Comparison of ENCODE assay signal across 17 cellular contexts in the genomic region with DNA sequence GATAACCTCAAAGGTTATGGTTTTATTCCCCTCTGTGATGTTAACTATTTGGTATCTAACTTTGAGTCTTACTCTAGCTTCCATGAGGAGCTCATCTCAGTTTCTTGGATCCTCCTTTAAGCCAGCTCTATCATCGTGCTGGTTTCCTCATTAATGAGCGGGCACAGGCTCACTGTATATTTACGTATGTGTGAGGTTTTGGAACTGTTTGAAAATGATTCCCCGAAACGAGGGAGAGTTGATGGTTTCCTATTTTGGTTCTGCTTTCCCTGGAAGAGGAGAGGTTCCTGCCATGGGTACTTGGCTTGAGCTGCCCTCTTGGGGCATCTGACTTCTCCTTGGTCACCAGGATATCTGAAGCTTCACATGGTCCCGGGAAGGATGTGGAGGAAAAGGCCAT. TPM values are rescaled to one million over a fixed set of nuclear protein-coding genes. Genes with fewer than 3 reads are reported as not detected.
DNase-seq lines count a peak whose midpoint lies in the region; ATAC-seq, FAIRE-seq and TF ChIP-seq lines count a peak whose summit lies in the region.
"Had no signal": no experiment of that assay in that cellular context is flagged by ENCODE, and none has a peak within 500 bp of the region (broad histone marks: within the 10 kb centered on the region; RNA-seq: fewer than 3 reads in every experiment).

No MANE protein-coding gene starts in this region.

- H3K27ac ChIP-seq in MM.1S (ENCODE audit: low read length): peak overlapping the region; percentile 13; the same call in 1 of the 2 replicates
- peak overlapping the region; percentile 86 for H3K27ac ChIP-seq in GM12878 (ENCODE audit: control insufficient read depth, insufficient read depth)
- H3K27ac ChIP-seq: ovary had no signal

- H2AFZ ChIP-seq in MM.1S (ENCODE audit: low read length) (no peak overlapping the region), GM12878 (ENCODE audit: control insufficient read depth, low read depth, low read length) (no peak overlapping the region)

- no peak for FAIRE-seq in GM12878 (lab: Jason Lieb, UNC)

- peak overlapping the region; percentile 90 for H3K27ac Mint-ChIP-seq in stimulated activated naive B cell treated with anti-CD40 and anti-IgM and Interleukin-4, amounts not matched to agents 10 μg/mL and 1 μg/mL and 100 μg/mL, for 72 hours

- H4K20me1 ChIP-seq in MM.1S (ENCODE audit: insufficient read depth, low read length) (no peaks in the 10 kb centered on the region), GM12878 (ENCODE audit: control insufficient read depth, insufficient read depth) (no peaks in the 10 kb centered on the region)

- ATAC-seq in GM12878 (no peak), GM18907 (IDR thresholded peaks at IDR 0.05; ENCODE audit: unreplicated experiment) (no peak)
- no peak for ATAC-seq in stimulated activated naive B cell treated with anti-CD40 and anti-IgM and Interleukin-4, amounts not matched to agents 10 μg/mL and 1 μg/mL and 100 μg/mL, for 72 hours (replicated peaks)

- TF ChIP-seq POLR2A in GM12878 (IDR thresholded peaks at IDR 0.05; ENCODE audit: low read depth, low read length): no peak

- peaks cover 54 to 76% of the 10 kb centered on the region in 2 donors for H3K36me3 Mint-ChIP-seq in stimulated activated naive B cell treated with anti-CD40 and anti-IgM and Interleukin-4, amounts not matched to agents 10 μg/mL and 1 μg/mL and 100 μg/mL, for 72 hours

- WGBS in GM12878 (ENCODE audit: insufficient coverage, insufficient replicate concordance, low lambda C conversion rate, missing lambda C conversion rate): 51% methylated on average over 6 of the region's 6 CpGs

- no TSS peak for BruUV-seq in GM12878 (replicated peaks; lab: Mats Ljungman, UMichigan)

- H3K4me1 Mint-ChIP-seq in stimulated activated naive B cell treated with anti-CD40 and anti-IgM and Interleukin-4, amounts not matched to agents 10 μg/mL and 1 μg/mL and 100 μg/mL, for 72 hours: peaks cover 60 to 80% of the 10 kb centered on the region in 2 donors

- H3F3A ChIP-seq in MM.1S (ENCODE audit: insufficient read depth, low read length): no peaks in the 10 kb centered on the region

- POLR2A ChIA-PET in GM12878 (lab: Charles Lee): interaction anchor here (0.7 to 3.7 kb wide), 13 partner anchors 10 to 95 kb away, joined by 4 to 25 read pairs (median 6); partner anchors contain the start of gene PIK3R5

- no peaks in the 10 kb centered on the region for H3K9me3 Mint-ChIP-seq in stimulated activated naive B cell treated with anti-CD40 and anti-IgM and Interleukin-4, amounts not matched to agents 10 μg/mL and 1 μg/mL and 100 μg/mL, for 72 hours

- no peaks in the 10 kb centered on the region for H3K79me2 ChIP-seq in MM.1S (ENCODE audit: low read length)
- H3K79me2 ChIP-seq in GM12878 (ENCODE audit: control insufficient read depth, insufficient read depth, low read length): peaks cover 3% of the 10 kb centered on the region

- H3K9me3 ChIP-seq in MM.1S (replicated peaks; ENCODE audit: insufficient read depth, low read length) (no peaks in the 10 kb centered on the region), GM12878 (replicated peaks; ENCODE audit: control insufficient read depth, insufficient read depth, low read length) (no peaks in the 10 kb centered on the region)
- H3K9me3 ChIP-seq: ovary had no signal

- intact Hi-C loops in GM12878 (cut with micrococcal nuclease; ENCODE audit: unreplicated experiment): loop anchor here (1.0 to 2.0 kb wide), 2 partner anchors 15 to 39 kb away; no protein-coding TSS in a partner anchor

- H3K27me3 ChIP-seq in MM.1S (replicated peaks; ENCODE audit: insufficient read depth, low read length): no peaks in the 10 kb centered on the region
- H3K27me3 ChIP-seq in GM12878 (replicated peaks in 1 of 2; ENCODE audit: control insufficient read depth in 2 of 2, insufficient read depth in 2 of 2, low read length in 1 of 2): no peaks in the 10 kb centered on the region
- H3K27me3 ChIP-seq: ovary had no signal

- no peaks in the 10 kb centered on the region for H3K9me2 ChIP-seq in MM.1S (replicated peaks; ENCODE audit: insufficient read depth, low read length)

- H3K9ac ChIP-seq in MM.1S (ENCODE audit: low read length) (no peak overlapping the region), GM12878 (ENCODE audit: control insufficient read depth, insufficient read depth, low read length) (peak overlapping the region; percentile 61)

- TF ChIP-seq CTCF in MM.1S (IDR thresholded peaks at IDR 0.05; ENCODE audit: low read length): no peak
- no peak for TF ChIP-seq CTCF in GM12878 (IDR thresholded peaks at IDR 0.05 in 2 of 3, conservative IDR thresholded peaks at IDR 0.05 in 1 of 3; ENCODE audit: control insufficient read depth in 2 of 3, extremely low read depth in 1 of 3, insufficient read depth in 1 of 3, low read depth in 3 of 3, low read length in 3 of 3)
- no peak for TF ChIP-seq CTCF in foreskin fibroblast (IDR thresholded peaks at IDR 0.05; ENCODE audit: low read depth, low read length)

- H3K4me2 ChIP-seq in MM.1S (ENCODE audit: low read depth, low read length) (no peak overlapping the region; the same call in 1 of the 2 replicates), GM12878 (ENCODE audit: control insufficient read depth, insufficient read depth) (peak overlapping the region; percentile 57)

- H3K4me3 ChIP-seq in MM.1S (ENCODE audit: low read length): no peak overlapping the region
- H3K4me3 ChIP-seq in GM12878: no peak overlapping the region
- H3K4me3 ChIP-seq in foreskin fibroblast (ENCODE audit: low read depth in 1 of 2, low read length in 2 of 2): no peak overlapping the region
- H3K4me3 ChIP-seq: ovary had no signal

- CTCF ChIA-PET in GM12878 (lab: Yijun Ruan, JAX): interaction anchor here (0.8 to 11.1 kb wide), 22 partner anchors 9 to 622 kb away, joined by 3 to 162 read pairs (median 4); no protein-coding TSS in a partner anchor

- in situ Hi-C loops in GM12878 (cut with MboI): no loop called here

- no peak for TF ChIP-seq RAD21 in GM12878 (IDR thresholded peaks at IDR 0.05; ENCODE audit: insufficient read depth, low read depth, low read length)

- peak; percentile 14 for DNase-seq in activated effector memory CD4-positive, alpha-beta T cell treated with anti-CD3 and anti-CD28 coated beads, Interleukin-2, amount 50 U/mL, for 16 hours
- DNase-seq in activated effector memory CD4-positive, alpha-beta T cell treated with Interleukin-2 at 50 U/mL for 16 hours: no peak
- DNase-seq in MM.1S (no peak), GM12878 (ENCODE audit: low read depth, low spot score) (no peak), foreskin fibroblast (no peak), superior temporal gyrus (ENCODE audit: extremely low spot score) (no peak)
- DNase-seq in stimulated activated naive B cell treated with anti-CD40 and anti-IgM and Interleukin-4, amounts not matched to agents 10 μg/mL and 1 μg/mL and 100 μg/mL, for 72 hours: no peak
- DNase-seq: activated CD4-positive, alpha-beta T cell treated with anti-CD3 and anti-CD28 coated beads for 48 hours; activated naive CD4-positive, alpha-beta T cell treated with Interleukin-2 at 50 U/mL for 16 hours; effector CD8-positive, alpha-beta T cell; hippocampal formation; NCI-H1092; NCI-H748 treated with DMSO at 0.1 percent for 48 hours; ovary; stimulated activated CD4-positive, alpha-beta T cell treated with anti-CD3 and anti-CD28 coated beads, Interleukin-4, amount 100 ng/mL, for 1 hour; stimulated activated CD8-positive, alpha-beta memory T cell treated with anti-CD3 and anti-CD28 coated beads, Interleukin-4, amount 100 ng/mL, for 48 hours had no signal

- RAD21 ChIA-PET in GM12878 (lab: Charles Lee; ENCODE audit: unreplicated experiment): interaction anchor here (0.6 to 4.6 kb wide), 26 partner anchors 12 to 154 kb away, joined by 3 to 48 read pairs (median 10); partner anchors contain the start of genes PIK3R5 and PIK3R6

- H3K27me3 Mint-ChIP-seq in stimulated activated naive B cell treated with anti-CD40 and anti-IgM and Interleukin-4, amounts not matched to agents 10 μg/mL and 1 μg/mL and 100 μg/mL, for 72 hours: no peaks in the 10 kb centered on the region

- SMC1A ChIA-PET in GM12878 (lab: Charles Lee; ENCODE audit: uncharacterized antibody, unreplicated experiment): interaction anchor here (1.0 to 13.6 kb wide), 23 partner anchors 8 to 840 kb away, joined by 3 to 208 read pairs (median 15); partner anchors contain the start of genes PIK3R5 and PIK3R6

- H3K36me3 ChIP-seq in MM.1S (replicated peaks; ENCODE audit: insufficient read depth, low read length): no peaks in the 10 kb centered on the region
- peaks cover 9 to 12% of the 10 kb centered on the region in 2 experiments for H3K36me3 ChIP-seq in GM12878 (ENCODE audit: control insufficient read depth in 2 of 2, insufficient read depth in 2 of 2, low read length in 1 of 2)
- H3K36me3 ChIP-seq: ovary had no signal

- TF ChIP-seq EP300 in GM12878 (IDR thresholded peaks at IDR 0.05; ENCODE audit: borderline replicate concordance in 1 of 2, control insufficient read depth in 1 of 2, low read depth in 2 of 2, low read length in 2 of 2): no peak

- H3K4me1 ChIP-seq in MM.1S (ENCODE audit: low read length) (no peaks in the 10 kb centered on the region), GM12878 (ENCODE audit: control insufficient read depth, insufficient read depth, low read length) (peaks cover 64% of the 10 kb centered on the region)

- H3K4me3 Mint-ChIP-seq in stimulated activated naive B cell treated with anti-CD40 and anti-IgM and Interleukin-4, amounts not matched to agents 10 μg/mL and 1 μg/mL and 100 μg/mL, for 72 hours: peak overlapping the region; percentile 69 to 73

TF ChIP-seq in GM12878, 131 proteins besides CTCF, POLR2A, EP300 and RAD21 (continues in another document):
- TF ChIP-seq MAX (IDR thresholded peaks at IDR 0.05; ENCODE audit: low read depth, low read length): no peak

RNA-seq across cellular contexts. Expression of gene PIK3R6, which starts 32.7 kb away (rescaled TPM):
- 293 and 314 TPM in 2 replicates for total RNA-seq in GM12878 (2013; cell fraction: nucleolus; rRNA removed)
- total RNA-seq in GM12878 (2014; rRNA removed) (40.3 and 44.7 TPM in 2 replicates), GM12878 (2014; rRNA removed; fragmentation: Illumina TruSeq; extraction: Trizol) (26.4 and 27.9 TPM in 2 replicates), GM12878 (2021) (76.7 and 81.7 TPM in 2 replicates)
- polyA plus RNA-seq in GM12878 (2011; ENCODE audit: low read depth): 68.9 TPM
- polyA plus RNA-seq in GM12878 (2011; rRNA removed) (73.5 and 146 TPM in 2 replicates), GM12878 (2014; fragmentation: Illumina TruSeq; extraction: Trizol) (31.6 and 54.7 TPM in 2 replicates), GM12878 (2014; fragmentation: Nextera tagmentation; extraction: Ambion mirVana) (1 to 10 TPM; 6.7 to 7.4 TPM), GM12878 (2014; rRNA removed) (86.5 and 99.8 TPM in 2 replicates), GM12878 (2016; fragmentation: Nextera tagmentation; extraction: Ambion mirVana) (100 to 1,000 TPM; 103 to 109 TPM)
- polyA plus RNA-seq in GM12878 (2011; cell fraction: cytosol; rRNA removed): 164 and 182 TPM in 2 replicates
- polyA plus RNA-seq in GM12878 (2011; cell fraction: nucleus; rRNA removed): 666 and 871 TPM in 2 replicates
- 144 and 184 TPM in 2 replicates for polyA plus RNA-seq in GM12878 (2012)
- 99.0 and 156 TPM in 2 replicates for polyA minus RNA-seq in GM12878 (2011; rRNA and poly(A)+ RNA removed)
- polyA minus RNA-seq in GM12878 (2011; cell fraction: cytosol; rRNA and poly(A)+ RNA removed): 50.8 and 58.4 TPM in 2 replicates
- 143 and 160 TPM in 2 replicates for polyA minus RNA-seq in GM12878 (2011; cell fraction: nucleus; rRNA and poly(A)+ RNA removed)
